Comparison of ENCODE assay signal across 1 cellular context in genomic region chr11:73288873-73289707, GRCh38.
TF ChIP-seq lines count a peak whose summit lies in the region.

No MANE protein-coding gene starts in this region.

TF ChIP-seq in HepG2, 621 proteins besides CTCF, POLR2A, EP300 and RAD21 (continued from another document and continues in another):
- TF ChIP-seq CERS6 (CRISPR knock-in tag; IDR thresholded peaks at IDR 0.05) (no peak), THAP7 (CRISPR knock-in tag; IDR thresholded peaks at IDR 0.05) (no peak; the same call in 1 of the 2 replicates), ZBTB26 (CRISPR knock-in tag; IDR thresholded peaks at IDR 0.05; ENCODE audit: borderline replicate concordance) (no peak; the same call in 1 of the 2 replicates), SOX13 (IDR thresholded peaks at IDR 0.05) (no peak), SOX13 (CRISPR knock-in tag; conservative IDR thresholded peaks at IDR 0.05 in 1 of 2, IDR thresholded peaks at IDR 0.05 in 1 of 2) (no peak; a peak in 1 of 4 replicates), ATF2 (CRISPR knock-in tag; IDR thresholded peaks at IDR 0.05) (0 out of 2 replicates have a peak, but pooled peaks have one; percentile 17), ZNF44 (CRISPR knock-in tag; IDR thresholded peaks at IDR 0.05) (no peak), BRCA1 (CRISPR knock-in tag; IDR thresholded peaks at IDR 0.05) (no peak; the same call in 1 of the 2 replicates), ZFP36L1 (CRISPR knock-in tag; IDR thresholded peaks at IDR 0.05) (no peak), ZNF30 (CRISPR knock-in tag; IDR thresholded peaks at IDR 0.05) (no peak), ZBED4 (CRISPR knock-in tag; IDR thresholded peaks at IDR 0.05; ENCODE audit: borderline replicate concordance) (no peak), ZNF318 (CRISPR knock-in tag; IDR thresholded peaks at IDR 0.05) (no peak), MED1 (CRISPR knock-in tag; IDR thresholded peaks at IDR 0.05) (peak; percentile 43; the same call in 1 of the 2 replicates), ZBTB40 (IDR thresholded peaks at IDR 0.05) (no peak), ZBTB40 (CRISPR knock-in tag; IDR thresholded peaks at IDR 0.05) (no peak), PRMT3 (CRISPR knock-in tag; IDR thresholded peaks at IDR 0.05; ENCODE audit: borderline replicate concordance, low read depth) (no peak), BRF2 (CRISPR knock-in tag; IDR thresholded peaks at IDR 0.05) (no peak), KDM2A (CRISPR knock-in tag; IDR thresholded peaks at IDR 0.05; ENCODE audit: borderline replicate concordance, low read depth) (peak; percentile 77; the same call in 1 of the 2 replicates), SRF (IDR thresholded peaks at IDR 0.05; ENCODE audit: low read depth, low read length) (no peak)
